Comparison of ENCODE assay signal across 8 cellular contexts in genomic region chr18:32714571-32715148, GRCh38. TPM values are rescaled to one million over a fixed set of nuclear protein-coding genes. Genes with fewer than 3 reads are reported as not detected.
DNase-seq lines count a peak whose midpoint lies in the region; ATAC-seq and TF ChIP-seq lines count a peak whose summit lies in the region.

No MANE protein-coding gene starts in this region.

- H3K4me2 ChIP-seq in BLaER1 treated with 17β-estradiol and CSF1 and Interleukin-3, amounts not matched to agents 10 nM and 100 nM = peak overlapping the region in 10 of 11 experiments; percentile 17 to 76 (median 34); a peak in 16 of 22 replicates

- peaks cover 0 to 10% (median 5%) of the 10 kb centered on the region in 10 experiments; a peak in 6 of 20 replicates for H3K4me1 ChIP-seq in BLaER1 treated with 17β-estradiol and CSF1 and Interleukin-3, amounts not matched to agents 10 nM and 100 nM

- H3K9ac ChIP-seq in BLaER1 treated with 17β-estradiol and CSF1 and Interleukin-3, amounts not matched to agents 10 nM and 100 nM = no peak overlapping the region; a peak in 3 of 22 replicates

- H3K27me3 ChIP-seq in BLaER1 treated with 17β-estradiol and CSF1 and Interleukin-3, amounts not matched to agents 10 nM and 100 nM = no peaks in the 10 kb centered on the region

- ATAC-seq in GM18519 (IDR thresholded peaks at IDR 0.05; ENCODE audit: low FRiP score, unreplicated experiment) (peak; percentile 97), HG02870 (IDR thresholded peaks at IDR 0.05; ENCODE audit: unreplicated experiment) (peak; percentile 97)

- H3K9me3 ChIP-seq in BLaER1 treated with 17β-estradiol and CSF1 and Interleukin-3, amounts not matched to agents 10 nM and 100 nM (replicated peaks in 1 of 11) = no peaks in the 10 kb centered on the region

- no peaks in the 10 kb centered on the region for H3K36me3 ChIP-seq in BLaER1 treated with 17β-estradiol and CSF1 and Interleukin-3, amounts not matched to agents 10 nM and 100 nM

- in situ Hi-C loops in SK-MEL-5 (cut with HindIII; ENCODE audit: low pct_unique_long_range_greater_than_20kb, low sequenced_read_pairs) = no loop called here

- no peaks in the 10 kb centered on the region for H4K20me1 ChIP-seq in BLaER1 treated with 17β-estradiol and CSF1 and Interleukin-3, amounts not matched to agents 10 nM and 100 nM

- H3K4me3 ChIP-seq in BLaER1 treated with 17β-estradiol and CSF1 and Interleukin-3, amounts not matched to agents 10 nM and 100 nM = no peak overlapping the region
- no peak overlapping the region for H3K4me3 ChIP-seq in epithelial cell of proximal tubule (ENCODE audit: low read depth, low read length)

- DNase-seq in NCI-H1105 treated with DMSO at 0.1 percent for 48 hours (lab: John Stamatoyannopoulos, UW) = peak; percentile 76
- DNase-seq in SK-MEL-5 (ENCODE audit: low read depth, low spot score) = peak; percentile 86
- peak; percentile 36 for DNase-seq in epithelial cell of proximal tubule (ENCODE audit: low read depth)
- peak; percentile 78 for DNase-seq in myocyte (ENCODE audit: low read depth)
- DNase-seq in activated CD8-positive, alpha-beta memory T cell treated with anti-CD3 and anti-CD28 coated beads, Interleukin-2, amount 50 U/mL, for 48 hours = no peak

- peak; percentile 93 for TF ChIP-seq CTCF in epithelial cell of proximal tubule (conservative IDR thresholded peaks at IDR 0.05; ENCODE audit: low read depth, low read length)

- peak overlapping the region in 5 of 11 experiments; percentile 19 to 43 (median 38); a peak in 4 of 22 replicates for H3K27ac ChIP-seq in BLaER1 treated with 17β-estradiol and CSF1 and Interleukin-3, amounts not matched to agents 10 nM and 100 nM

RNA-seq across cellular contexts. Expression of gene KLHL14, which starts 58.2 kb away (rescaled TPM):
- 0.13 and 0.43 TPM in 2 replicates for total RNA-seq in SK-MEL-5 (2014; rRNA removed; shearing (Covaris generic))
- polyA plus RNA-seq in SK-MEL-5 (2015; cell fraction: cytosol; rRNA removed) = 0.10 and 1.1 TPM in 2 replicates
- 0.38 and 0.52 TPM in 2 replicates for polyA plus RNA-seq in SK-MEL-5 (2015; cell fraction: nucleus; rRNA removed)
- 2.9 and 3.0 TPM in 2 replicates for total RNA-seq in epithelial cell of proximal tubule
- total RNA-seq in myocyte = not detected in 2 replicates
- not detected for polyA plus RNA-seq in myocyte (2012)
